8 cellular contexts compared by ENCODE assay signal in the genomic region with DNA sequence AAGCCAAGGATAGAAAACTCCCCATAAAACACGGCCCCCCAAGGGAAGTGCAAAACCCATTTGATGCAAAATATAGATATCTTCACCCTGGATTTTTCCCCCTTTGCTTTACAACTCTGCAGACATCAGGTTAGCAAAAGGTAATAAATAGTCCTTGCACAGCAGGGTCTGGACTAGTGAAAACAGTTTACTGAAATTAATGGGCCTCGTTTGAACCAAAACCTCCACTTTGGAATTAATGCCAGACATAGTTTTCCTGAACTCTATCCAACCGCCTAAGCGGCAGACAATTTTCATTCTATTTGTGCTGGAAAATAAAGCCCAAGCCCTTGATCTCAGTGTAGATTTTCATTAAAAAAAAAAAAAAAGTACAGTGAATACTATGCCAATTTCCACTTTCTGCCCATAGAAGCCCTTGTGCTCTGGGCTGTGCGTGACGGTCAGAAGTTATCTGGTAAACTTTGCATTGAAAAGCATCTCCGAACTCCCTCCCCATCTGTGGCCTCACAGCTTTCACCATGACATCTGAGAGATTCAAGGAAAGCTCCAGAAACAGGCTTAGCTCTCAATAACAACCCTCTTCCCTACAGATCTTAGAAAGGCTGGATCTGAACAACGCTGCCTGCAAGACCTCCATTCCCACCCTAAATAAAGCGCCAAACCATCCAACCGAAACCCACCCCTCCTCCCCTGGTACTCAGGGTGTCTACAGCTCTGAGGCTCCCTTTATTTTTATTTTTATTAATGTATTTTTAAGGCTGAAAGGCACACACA. TPM values are rescaled to one million over a fixed set of nuclear protein-coding genes. Genes with fewer than 3 reads are reported as not detected.
DNase-seq lines count a peak whose midpoint lies in the region; ATAC-seq, FAIRE-seq and TF ChIP-seq lines count a peak whose summit lies in the region.

No MANE protein-coding gene starts in this region.

- H3K27me3 ChIP-seq in Loucy (ENCODE audit: insufficient read depth, low read length, poor library complexity, severe bottlenecking) (no peaks in the 10 kb centered on the region), keratinocyte (ENCODE audit: control insufficient read depth, extremely low read depth, insufficient read depth, low read length) (no peaks in the 10 kb centered on the region), suprapubic skin (no peaks in the 10 kb centered on the region)

- no peak for ATAC-seq in HG02885 (IDR thresholded peaks at IDR 0.05; ENCODE audit: poor library complexity, unreplicated experiment)

- no peaks in the 10 kb centered on the region for H3K9me3 Mint-ChIP-seq in activated naive CD4-positive, alpha-beta T cell treated with anti-CD3 and anti-CD28 coated beads for 36 hours

- CTCF ChIA-PET in activated naive CD4-positive, alpha-beta T cell treated with anti-CD3 and anti-CD28 coated beads for 36 hours (lab: Charles Lee) = interaction anchor here (0.6 to 8.5 kb wide), 11 partner anchors 10 to 126 kb away, joined by 3 to 76 read pairs (median 4); no protein-coding TSS in a partner anchor

- TF ChIP-seq EP300 in suprapubic skin (IDR thresholded peaks at IDR 0.05) = no peak

- H3K9me2 ChIP-seq in Loucy (replicated peaks; ENCODE audit: low read depth, low read length) = no peaks in the 10 kb centered on the region

- no peak for TF ChIP-seq POLR2A in suprapubic skin (IDR thresholded peaks at IDR 0.05)

- H3K79me2 ChIP-seq in Loucy (ENCODE audit: insufficient read depth, low read length) (peaks cover 10% of the 10 kb centered on the region; the same call in 1 of the 2 replicates), keratinocyte (ENCODE audit: control insufficient read depth, insufficient read depth, low read length) (no peaks in the 10 kb centered on the region)

- no peak for DNase-seq in activated naive CD4-positive, alpha-beta T cell treated with anti-CD3 and anti-CD28 coated beads for 36 hours
- DNase-seq in activated naive CD4-positive, alpha-beta T cell treated with Interleukin-2 at 50 U/mL for 16 hours = no peak
- DNase-seq in keratinocyte (ENCODE audit: low read depth, low spot score) (no peak), suprapubic skin (ENCODE audit: low spot score in 2 of 2) (no peak), SIG-M5 (lab: John Stamatoyannopoulos, UW) (no peak)

- WGBS in adipose tissue, 3 donors = 4 to 23% (median 21%) methylated on average over 10 of the region's 10 CpGs
- 7% methylated on average over 10 of the region's 10 CpGs for WGBS in suprapubic skin

- H4K20me1 ChIP-seq in Loucy (ENCODE audit: insufficient read depth, low read length, poor library complexity, severe bottlenecking) = no peaks in the 10 kb centered on the region
- no peaks in the 10 kb centered on the region for H4K20me1 ChIP-seq in keratinocyte (ENCODE audit: control insufficient read depth, extremely low read depth, insufficient read depth, low read length)

- no peak for TF ChIP-seq CTCF in Loucy (conservative IDR thresholded peaks at IDR 0.05; ENCODE audit: low read length)
- TF ChIP-seq CTCF in keratinocyte (optimal IDR thresholded peaks at IDR 0.05 in 1 of 3, IDR thresholded peaks at IDR 0.05 in 1 of 3, conservative IDR thresholded peaks at IDR 0.05 in 1 of 3; ENCODE audit: extremely low read depth in 1 of 3, insufficient read depth in 2 of 3, low read length in 3 of 3) = no peak
- no peak for TF ChIP-seq CTCF in suprapubic skin (IDR thresholded peaks at IDR 0.05)

- no peak for FAIRE-seq in keratinocyte (lab: Jason Lieb, UNC)

- H3K4me1 Mint-ChIP-seq in activated naive CD4-positive, alpha-beta T cell treated with anti-CD3 and anti-CD28 coated beads for 36 hours (ENCODE audit: low read depth) = peaks cover 85% of the 10 kb centered on the region

- H3K27ac ChIP-seq in adipose tissue (ENCODE audit: low read depth, low read length) (peak overlapping the region; percentile 89), keratinocyte (ENCODE audit: control insufficient read depth, insufficient read depth, low read length) (peak overlapping the region; percentile 76), suprapubic skin (peak overlapping the region; percentile 96)

- dilution Hi-C loops in keratinocyte (cut with MboI; ENCODE audit: extremely low pct_ligation_motif_present, low sequenced_read_pairs) = no loop called here

- H3K36me3 ChIP-seq in Loucy (ENCODE audit: insufficient read depth, low read length) = no peaks in the 10 kb centered on the region
- no peaks in the 10 kb centered on the region for H3K36me3 ChIP-seq in keratinocyte (ENCODE audit: control insufficient read depth in 2 of 2, extremely low read depth in 1 of 2, insufficient read depth in 2 of 2, low read length in 2 of 2)
- no peaks in the 10 kb centered on the region for H3K36me3 ChIP-seq in suprapubic skin

- H3K4me2 ChIP-seq in Loucy (ENCODE audit: low read depth, low read length, poor library complexity, severe bottlenecking) (peak overlapping the region; percentile 91), keratinocyte (ENCODE audit: control insufficient read depth, extremely low read depth, insufficient read depth, low read depth, low read length) (peak overlapping the region; percentile 89)

- peaks cover 4% of the 10 kb centered on the region for H3K9me1 ChIP-seq in keratinocyte (ENCODE audit: control insufficient read depth, extremely low read depth, insufficient read depth, low read length)

- intact Hi-C loops in activated naive CD4-positive, alpha-beta T cell treated with anti-CD3 and anti-CD28 coated beads for 36 hours (cut with micrococcal nuclease) = loop anchor here (1.0 to 5.0 kb wide), 11 partner anchors 7 to 1497 kb away; partner anchors contain the start of genes AHSA1, CIPC, GSTZ1 and IRF2BPL

- peaks cover 81% of the 10 kb centered on the region for H3K4me1 ChIP-seq in Loucy (ENCODE audit: insufficient read depth, low read length, poor library complexity, severe bottlenecking)
- peaks cover 71% of the 10 kb centered on the region for H3K4me1 ChIP-seq in keratinocyte (ENCODE audit: control insufficient read depth, extremely low read depth, insufficient read depth, low read length)
- peaks cover 98% of the 10 kb centered on the region for H3K4me1 ChIP-seq in suprapubic skin

- peak overlapping the region; percentile 9; the same call in 1 of the 2 replicates for H2AFZ ChIP-seq in Loucy (ENCODE audit: low read length)
- H2AFZ ChIP-seq in keratinocyte (ENCODE audit: control insufficient read depth, low read length) = peak overlapping the region; percentile 73

- H3F3A ChIP-seq in Loucy (ENCODE audit: low read depth) = peaks cover 30% of the 10 kb centered on the region

- peak overlapping the region; percentile 77 for H3K4me3 Mint-ChIP-seq in activated naive CD4-positive, alpha-beta T cell treated with anti-CD3 and anti-CD28 coated beads for 36 hours

- no peaks in the 10 kb centered on the region for H3K27me3 Mint-ChIP-seq in activated naive CD4-positive, alpha-beta T cell treated with anti-CD3 and anti-CD28 coated beads for 36 hours (ENCODE audit: low read depth)

- H3K27ac Mint-ChIP-seq in activated naive CD4-positive, alpha-beta T cell treated with anti-CD3 and anti-CD28 coated beads for 36 hours = peak overlapping the region; percentile 99

- H3K9ac ChIP-seq in Loucy (ENCODE audit: low read depth, low read length, poor library complexity, severe bottlenecking) = peak overlapping the region; percentile 82
- H3K9ac ChIP-seq in keratinocyte (ENCODE audit: control insufficient read depth, extremely low read depth, insufficient read depth, low read length) = peak overlapping the region; percentile 82

- H3K4me3 ChIP-seq in Loucy (ENCODE audit: low read length, poor library complexity, severe bottlenecking) = peak overlapping the region; percentile 72
- peak overlapping the region in 2 of 3 experiments; percentile 32 to 57 for H3K4me3 ChIP-seq in keratinocyte (ENCODE audit: control insufficient read depth in 2 of 3, extremely low read depth in 1 of 3, insufficient read depth in 2 of 3, low read depth in 1 of 3, low read length in 3 of 3)
- H3K4me3 ChIP-seq in suprapubic skin = peak overlapping the region; percentile 42

- no peaks in the 10 kb centered on the region for H3K9me3 ChIP-seq in Loucy (ENCODE audit: insufficient read depth, low read depth, low read length)
- H3K9me3 ChIP-seq in keratinocyte (ENCODE audit: control insufficient read depth, low read depth, low read length) = no peaks in the 10 kb centered on the region
- no peaks in the 10 kb centered on the region for H3K9me3 ChIP-seq in suprapubic skin

- H3K36me3 Mint-ChIP-seq in activated naive CD4-positive, alpha-beta T cell treated with anti-CD3 and anti-CD28 coated beads for 36 hours (ENCODE audit: low read depth) = no peaks in the 10 kb centered on the region

RNA-seq across cellular contexts. Expression of gene IRF2BPL, which starts 11.0 kb away (rescaled TPM):
- 10 to 100 TPM; 34.8 to 35.2 TPM for total RNA-seq in activated naive CD4-positive, alpha-beta T cell treated with anti-CD3 and anti-CD28 coated beads for 36 hours
- 10 to 100 TPM; 13.7 to 53.2 (median 27.3) TPM for polyA plus RNA-seq in adipose tissue
- 4.2 to 6.8 TPM (median 5.6 TPM) in 3 replicates for polyA plus RNA-seq in keratinocyte
- polyA plus RNA-seq in keratinocyte (2011; ENCODE audit: low read depth) = 4.0 TPM
- 3.3 and 6.7 TPM in 2 replicates for polyA plus RNA-seq in keratinocyte (2011; cell fraction: cytosol; rRNA removed)
- 7.0 and 9.5 TPM in 2 replicates for polyA plus RNA-seq in keratinocyte (2011; cell fraction: nucleus; rRNA removed)
- 9.0 and 15.9 TPM in 2 replicates for polyA plus RNA-seq in keratinocyte (2012; ENCODE audit: low replicate concordance)
- 3.6 to 8.6 TPM (median 4.1 TPM) in 3 replicates for polyA minus RNA-seq in keratinocyte
- polyA minus RNA-seq in keratinocyte (2011; cell fraction: cytosol; rRNA and poly(A)+ RNA removed) = 20.3 TPM
- polyA minus RNA-seq in keratinocyte (2011; cell fraction: nucleus; rRNA and poly(A)+ RNA removed) = 11.1 and 12.7 TPM in 2 replicates
- 10 to 100 TPM; 44.7 to 72.7 (median 65.6) TPM for total RNA-seq in suprapubic skin

RNA-seq across cellular contexts. Expression of gene CIPC, which starts 58.6 kb away (rescaled TPM):
- 1 to 10 TPM; 5.6 to 6.1 TPM for total RNA-seq in activated naive CD4-positive, alpha-beta T cell treated with anti-CD3 and anti-CD28 coated beads for 36 hours
- polyA plus RNA-seq in adipose tissue (1 to 10 TPM; 5.1 to 8.0 (median 7.7) TPM), keratinocyte (10.3 to 15.1 TPM (median 13.2 TPM) in 3 replicates)
- 6.4 TPM for polyA plus RNA-seq in keratinocyte (2011; ENCODE audit: low read depth)
- 9.1 and 12.9 TPM in 2 replicates for polyA plus RNA-seq in keratinocyte (2011; cell fraction: cytosol; rRNA removed)
- 14.4 and 15.2 TPM in 2 replicates for polyA plus RNA-seq in keratinocyte (2011; cell fraction: nucleus; rRNA removed)
- polyA plus RNA-seq in keratinocyte (2012; ENCODE audit: low replicate concordance) = 7.1 and 7.2 TPM in 2 replicates
- polyA minus RNA-seq in keratinocyte = 7.9 to 20.8 TPM (median 18.4 TPM) in 3 replicates
- 13.0 TPM for polyA minus RNA-seq in keratinocyte (2011; cell fraction: cytosol; rRNA and poly(A)+ RNA removed)
- 10.0 and 13.1 TPM in 2 replicates for polyA minus RNA-seq in keratinocyte (2011; cell fraction: nucleus; rRNA and poly(A)+ RNA removed)
- 10 to 100 TPM; 47.2 to 79.0 (median 53.9) TPM for total RNA-seq in suprapubic skin

Comparison
In these comparisons a context has a peak if more than half of its experiments do, and no peak if none do; other contexts are left out.
1. RNA of gene CIPC, which starts 58.6 kb away (total RNA-seq): 47.2 to 79.0 TPM in suprapubic skin; 5.6 to 6.1 TPM in activated naive CD4-positive, alpha-beta T cell treated with anti-CD3 and anti-CD28 coated beads for 36 hours; every median in the first group is over 4 times any median in the second.
2. Peak in every context shown above with its lines, with median percentiles within 50 percentile points of each other: H3K4me3 ChIP-seq and H3K27ac ChIP-seq.